8 cellular contexts compared by ENCODE assay signal in the genomic region with DNA sequence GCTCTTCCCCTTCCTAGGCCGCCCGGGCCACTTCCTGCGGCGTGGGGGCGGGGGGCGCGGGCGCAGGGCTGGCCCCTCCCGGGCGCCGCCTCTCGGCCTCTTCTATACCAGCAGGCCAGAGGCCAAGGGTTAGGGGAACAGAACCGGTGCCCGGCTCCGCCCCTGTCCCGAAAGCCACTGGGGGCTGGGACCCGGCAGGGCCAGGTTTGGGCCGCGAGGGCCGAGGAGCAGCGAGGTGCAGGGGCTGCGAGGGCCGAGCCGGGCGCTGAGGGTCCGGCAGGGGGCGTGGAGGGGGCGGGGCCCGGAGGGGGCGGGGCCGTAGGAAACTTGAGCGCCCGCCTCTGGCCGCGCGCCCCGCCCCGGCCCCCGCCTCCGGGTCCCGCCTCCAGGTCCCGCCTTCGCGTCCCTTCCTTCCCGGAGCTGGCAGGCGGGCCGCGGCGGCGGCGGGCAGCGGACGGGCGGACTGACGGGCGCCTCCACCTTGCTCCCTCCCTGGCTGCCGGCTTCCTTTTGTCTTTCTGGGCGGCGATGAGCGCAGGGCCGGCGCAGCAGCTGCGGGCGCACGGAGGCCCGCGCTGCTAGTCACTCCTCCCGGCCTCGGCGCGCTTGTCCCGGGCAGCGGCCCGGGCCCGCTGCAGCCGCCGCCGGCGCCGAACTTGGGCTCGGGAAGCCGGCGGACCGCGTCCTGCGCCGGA. TPM values are rescaled to one million over a fixed set of nuclear protein-coding genes. Genes with fewer than 3 reads are reported as not detected.
A peak's percentile ranks its signal among the peaks of the same experiment; 100 is the strongest.
DNase-seq lines count a peak whose midpoint lies in the region; ATAC-seq and TF ChIP-seq lines count a peak whose summit lies in the region.

A gene (plus strand): TSS at position 426 of the 695 bp plus-strand sequence. CDS start 116,854 bp downstream, outside the sequence.

- peaks cover 15% of the 10 kb centered on the region for H3K36me3 Mint-ChIP-seq in activated CD8-positive, alpha-beta T cell treated with anti-CD3 and anti-CD28 coated beads, Interleukin-2, amount 10 ng/mL, durations not matched to agents 7 days and 5 days (ENCODE audit: low read depth)

- H3K4me1 Mint-ChIP-seq in activated CD8-positive, alpha-beta T cell treated with anti-CD3 and anti-CD28 coated beads, Interleukin-2, amount 10 ng/mL, durations not matched to agents 7 days and 5 days (ENCODE audit: low read depth) = peaks cover 75% of the 10 kb centered on the region

- TF ChIP-seq POLR2A in GM19193 (IDR thresholded peaks at IDR 0.05; ENCODE audit: extremely low read depth, insufficient read depth, insufficient read length) = peak; percentile 43

- DNase-seq in C1 segment of cervical spinal cord (lab: John Stamatoyannopoulos, UW) = peak in 13 of 14 donors; percentile 48 to 95 (median 85)
- DNase-seq in NCI-H82 (lab: John Stamatoyannopoulos, UW) = peak; percentile 95
- peak; percentile 87 for DNase-seq in activated CD8-positive, alpha-beta T cell treated with anti-CD3 and anti-CD28 coated beads, Interleukin-2, amount 10 ng/mL, durations not matched to agents 7 days and 5 days
- peak; percentile 73 for DNase-seq in effector CD8-positive, alpha-beta T cell (lab: John Stamatoyannopoulos, UW)
- DNase-seq in lung microvascular endothelial cell (ENCODE audit: low read depth in 2 of 2) = peak; percentile 88 to 91
- DNase-seq in stimulated activated CD8-positive, alpha-beta memory T cell treated with anti-CD3 and anti-CD28 coated beads, Interleukin-12 subunit alpha, Interleukin-12 subunit beta, amount 100 ng/mL, for 1 hour (ENCODE audit: low read depth) = peak; percentile 62

- H3K9me3 Mint-ChIP-seq in activated CD8-positive, alpha-beta T cell treated with anti-CD3 and anti-CD28 coated beads, Interleukin-2, amount 10 ng/mL, durations not matched to agents 7 days and 5 days (ENCODE audit: insufficient read depth) = no peaks in the 10 kb centered on the region

- peak within 1 kb of the TSS; percentile 77 for H3K27ac Mint-ChIP-seq in activated CD8-positive, alpha-beta T cell treated with anti-CD3 and anti-CD28 coated beads, Interleukin-2, amount 10 ng/mL, durations not matched to agents 7 days and 5 days

- H3K27me3 Mint-ChIP-seq in activated CD8-positive, alpha-beta T cell treated with anti-CD3 and anti-CD28 coated beads, Interleukin-2, amount 10 ng/mL, durations not matched to agents 7 days and 5 days (ENCODE audit: low read depth) = no peaks in the 10 kb centered on the region

- ATAC-seq in HG03432 (IDR thresholded peaks at IDR 0.05; ENCODE audit: unreplicated experiment) = peak; percentile 78
- peak; percentile 72 for ATAC-seq in activated CD8-positive, alpha-beta T cell treated with anti-CD3 and anti-CD28 coated beads, Interleukin-2, amount 10 ng/mL, durations not matched to agents 7 days and 5 days

- POLR2A ChIA-PET in activated CD8-positive, alpha-beta T cell treated with anti-CD3 and anti-CD28 coated beads, Interleukin-2, amount 10 ng/mL, durations not matched to agents 7 days and 5 days (lab: Charles Lee) = interaction anchor here (0.9 to 6.0 kb wide), 4 partner anchors 28 to 177 kb away, joined by 5 to 47 read pairs (median 6); a partner anchor contains a TSS

- H3K4me3 Mint-ChIP-seq in activated CD8-positive, alpha-beta T cell treated with anti-CD3 and anti-CD28 coated beads, Interleukin-2, amount 10 ng/mL, durations not matched to agents 7 days and 5 days = peak within 1 kb of the TSS; percentile 99

- CTCF ChIA-PET in activated CD8-positive, alpha-beta T cell treated with anti-CD3 and anti-CD28 coated beads, Interleukin-2, amount 10 ng/mL, durations not matched to agents 7 days and 5 days (lab: Charles Lee) = interaction anchor here (1.2 to 10.0 kb wide), 10 partner anchors 15 to 185 kb away, joined by 3 to 105 read pairs (median 7); no protein-coding TSS in a partner anchor

RNA-seq across cellular contexts. Expression of the gene that starts here (rescaled TPM):
- 10 to 100 TPM; 55.8 to 56.6 TPM for total RNA-seq in activated CD8-positive, alpha-beta T cell treated with anti-CD3 and anti-CD28 coated beads, Interleukin-2, amount 10 ng/mL, durations not matched to agents 7 days and 5 days
- total RNA-seq in lung microvascular endothelial cell = 33.7 and 33.8 TPM in 2 replicates

Comparison
In these comparisons a context has a peak if more than half of its experiments do, and no peak if none do; other contexts are left out.
1. Peak in every context shown above with its lines: DNase-seq and ATAC-seq.